Comparison of ENCODE assay signal across 13 cellular contexts in the genomic region with DNA sequence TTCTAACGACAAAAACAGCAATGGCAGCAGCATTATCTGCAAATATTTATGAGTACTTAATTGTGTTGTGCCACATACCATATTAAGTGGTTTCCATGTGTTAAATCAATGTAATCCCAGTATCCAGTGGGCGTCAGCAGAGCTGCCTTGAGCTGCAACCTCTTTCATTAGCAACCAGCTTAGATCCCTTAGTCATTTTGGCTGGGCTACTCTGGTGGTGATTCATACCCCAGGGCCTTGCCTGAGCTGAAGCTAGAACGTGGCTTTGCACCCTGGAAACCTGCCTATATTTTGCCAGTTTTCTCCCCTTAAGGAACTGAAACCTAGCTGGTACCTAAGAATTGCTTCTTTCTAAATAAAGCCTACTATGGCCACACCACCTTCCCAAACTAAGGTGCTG.
DNase-seq lines count a peak whose midpoint lies in the region; ATAC-seq and TF ChIP-seq lines count a peak whose summit lies in the region.
"Had no signal": no experiment of that assay in that cellular context is flagged by ENCODE, and none has a peak within 500 bp of the region (broad histone marks: within the 10 kb centered on the region; RNA-seq: fewer than 3 reads in every experiment).

No MANE protein-coding gene starts in this region.

- no peaks in the 10 kb centered on the region for H3K4me1 Mint-ChIP-seq in activated T-helper 1 cell treated with anti-CD3 and anti-CD28 coated beads, Interleukin-12 subunit alpha, Interleukin-12 subunit beta, Interleukin-2, Interleukin-4 antibody, amounts not matched to agents 30 ng/mL and 10 ng/mL and 1 ng/mL, durations not matched to agents 14 hours and 24 hours and 36 hours (ENCODE audit: low read depth)
- H3K4me1 Mint-ChIP-seq in activated CD4-positive, alpha-beta memory T cell treated with anti-CD3 and anti-CD28 coated beads for 36 hours (ENCODE audit: low read depth): no peaks in the 10 kb centered on the region
- no peaks in the 10 kb centered on the region for H3K4me1 Mint-ChIP-seq in activated CD8-positive, alpha-beta T cell treated with anti-CD3 and anti-CD28 coated beads, Interleukin-2, amount 10 ng/mL, durations not matched to agents 7 days and 5 days (ENCODE audit: low read depth)
- H3K4me1 Mint-ChIP-seq: activated CD4-positive, alpha-beta T cell treated with anti-CD3 and anti-CD28 coated beads, Interleukin-2, amount 10 ng/mL, durations not matched to agents 7 days and 5 days had no signal

- TF ChIP-seq CTCF in epithelial cell of proximal tubule (conservative IDR thresholded peaks at IDR 0.05; ENCODE audit: low read depth, low read length): no peak
- TF ChIP-seq CTCF in retinal pigment epithelial cell (conservative IDR thresholded peaks at IDR 0.05; ENCODE audit: low read depth, low read length): no peak

- H3K27me3 Mint-ChIP-seq in activated T-helper 1 cell treated with anti-CD3 and anti-CD28 coated beads, Interleukin-12 subunit alpha, Interleukin-12 subunit beta, Interleukin-2, Interleukin-4 antibody, amounts not matched to agents 30 ng/mL and 10 ng/mL and 1 ng/mL, durations not matched to agents 14 hours and 24 hours and 36 hours (ENCODE audit: insufficient read depth): no peaks in the 10 kb centered on the region
- no peaks in the 10 kb centered on the region for H3K27me3 Mint-ChIP-seq in activated CD4-positive, alpha-beta memory T cell treated with anti-CD3 and anti-CD28 coated beads for 36 hours
- H3K27me3 Mint-ChIP-seq in activated CD8-positive, alpha-beta T cell treated with anti-CD3 and anti-CD28 coated beads, Interleukin-2, amount 10 ng/mL, durations not matched to agents 7 days and 5 days (ENCODE audit: low read depth): no peaks in the 10 kb centered on the region
- H3K27me3 Mint-ChIP-seq: activated CD4-positive, alpha-beta T cell treated with anti-CD3 and anti-CD28 coated beads, Interleukin-2, amount 10 ng/mL, durations not matched to agents 7 days and 5 days had no signal

- H3K4me3 ChIP-seq in epithelial cell of proximal tubule (ENCODE audit: low read depth, low read length) (no peak overlapping the region), retinal pigment epithelial cell (ENCODE audit: low read length) (no peak overlapping the region)
- H3K4me3 ChIP-seq: SK-N-MC had no signal

- POLR2A ChIA-PET in activated CD4-positive, alpha-beta memory T cell treated with anti-CD3 and anti-CD28 coated beads for 36 hours (lab: Charles Lee): no interaction called here
- POLR2A ChIA-PET in activated CD8-positive, alpha-beta T cell treated with anti-CD3 and anti-CD28 coated beads, Interleukin-2, amount 10 ng/mL, durations not matched to agents 7 days and 5 days (lab: Charles Lee): no interaction called here

- intact Hi-C loops in activated T-helper 1 cell treated with anti-CD3 and anti-CD28 coated beads, Interleukin-12 subunit alpha, Interleukin-12 subunit beta, Interleukin-2, Interleukin-4 antibody, amounts not matched to agents 30 ng/mL and 10 ng/mL and 1 ng/mL, durations not matched to agents 14 hours and 24 hours and 36 hours (cut with micrococcal nuclease): no loop called here
- intact Hi-C loops in activated CD4-positive, alpha-beta memory T cell treated with anti-CD3 and anti-CD28 coated beads for 36 hours (cut with micrococcal nuclease): no loop called here

- H3K36me3 Mint-ChIP-seq in activated T-helper 1 cell treated with anti-CD3 and anti-CD28 coated beads, Interleukin-12 subunit alpha, Interleukin-12 subunit beta, Interleukin-2, Interleukin-4 antibody, amounts not matched to agents 30 ng/mL and 10 ng/mL and 1 ng/mL, durations not matched to agents 14 hours and 24 hours and 36 hours (ENCODE audit: low read depth): no peaks in the 10 kb centered on the region
- no peaks in the 10 kb centered on the region for H3K36me3 Mint-ChIP-seq in activated CD4-positive, alpha-beta memory T cell treated with anti-CD3 and anti-CD28 coated beads for 36 hours
- no peaks in the 10 kb centered on the region for H3K36me3 Mint-ChIP-seq in activated CD8-positive, alpha-beta T cell treated with anti-CD3 and anti-CD28 coated beads, Interleukin-2, amount 10 ng/mL, durations not matched to agents 7 days and 5 days (ENCODE audit: low read depth)

- no peak for ATAC-seq in HG03565 (IDR thresholded peaks at IDR 0.05; ENCODE audit: unreplicated experiment)
- ATAC-seq in activated CD8-positive, alpha-beta T cell treated with anti-CD3 and anti-CD28 coated beads, Interleukin-2, amount 10 ng/mL, durations not matched to agents 7 days and 5 days: no peak
- ATAC-seq: HCT116 had no signal

- H3K27ac Mint-ChIP-seq in activated T-helper 1 cell treated with anti-CD3 and anti-CD28 coated beads, Interleukin-12 subunit alpha, Interleukin-12 subunit beta, Interleukin-2, Interleukin-4 antibody, amounts not matched to agents 30 ng/mL and 10 ng/mL and 1 ng/mL, durations not matched to agents 14 hours and 24 hours and 36 hours: no peak overlapping the region
- no peak overlapping the region for H3K27ac Mint-ChIP-seq in activated CD4-positive, alpha-beta memory T cell treated with anti-CD3 and anti-CD28 coated beads for 36 hours
- H3K27ac Mint-ChIP-seq in activated CD8-positive, alpha-beta T cell treated with anti-CD3 and anti-CD28 coated beads, Interleukin-2, amount 10 ng/mL, durations not matched to agents 7 days and 5 days: no peak overlapping the region
- H3K27ac Mint-ChIP-seq: activated CD4-positive, alpha-beta T cell treated with anti-CD3 and anti-CD28 coated beads, Interleukin-2, amount 10 ng/mL, durations not matched to agents 7 days and 5 days had no signal

- H3K9me3 Mint-ChIP-seq in activated T-helper 1 cell treated with anti-CD3 and anti-CD28 coated beads, Interleukin-12 subunit alpha, Interleukin-12 subunit beta, Interleukin-2, Interleukin-4 antibody, amounts not matched to agents 30 ng/mL and 10 ng/mL and 1 ng/mL, durations not matched to agents 14 hours and 24 hours and 36 hours: no peaks in the 10 kb centered on the region
- H3K9me3 Mint-ChIP-seq in activated CD4-positive, alpha-beta memory T cell treated with anti-CD3 and anti-CD28 coated beads for 36 hours: no peaks in the 10 kb centered on the region
- no peaks in the 10 kb centered on the region for H3K9me3 Mint-ChIP-seq in activated CD8-positive, alpha-beta T cell treated with anti-CD3 and anti-CD28 coated beads, Interleukin-2, amount 10 ng/mL, durations not matched to agents 7 days and 5 days (ENCODE audit: insufficient read depth)
- H3K9me3 Mint-ChIP-seq: activated CD4-positive, alpha-beta T cell treated with anti-CD3 and anti-CD28 coated beads, Interleukin-2, amount 10 ng/mL, durations not matched to agents 7 days and 5 days had no signal

- CTCF ChIA-PET in activated CD4-positive, alpha-beta memory T cell treated with anti-CD3 and anti-CD28 coated beads for 36 hours (lab: Charles Lee): no interaction called here
- CTCF ChIA-PET in activated CD8-positive, alpha-beta T cell treated with anti-CD3 and anti-CD28 coated beads, Interleukin-2, amount 10 ng/mL, durations not matched to agents 7 days and 5 days (lab: Charles Lee): no interaction called here

- no peak overlapping the region for H3K4me3 Mint-ChIP-seq in activated T-helper 1 cell treated with anti-CD3 and anti-CD28 coated beads, Interleukin-12 subunit alpha, Interleukin-12 subunit beta, Interleukin-2, Interleukin-4 antibody, amounts not matched to agents 30 ng/mL and 10 ng/mL and 1 ng/mL, durations not matched to agents 14 hours and 24 hours and 36 hours
- no peak overlapping the region for H3K4me3 Mint-ChIP-seq in activated CD4-positive, alpha-beta memory T cell treated with anti-CD3 and anti-CD28 coated beads for 36 hours
- H3K4me3 Mint-ChIP-seq in activated CD8-positive, alpha-beta T cell treated with anti-CD3 and anti-CD28 coated beads, Interleukin-2, amount 10 ng/mL, durations not matched to agents 7 days and 5 days: no peak overlapping the region
- H3K4me3 Mint-ChIP-seq: activated CD4-positive, alpha-beta T cell treated with anti-CD3 and anti-CD28 coated beads, Interleukin-2, amount 10 ng/mL, durations not matched to agents 7 days and 5 days had no signal

- peak; percentile 84 for DNase-seq in ELR (ENCODE audit: low read depth)
- DNase-seq in NOMO-1 treated with dmso at 0.1 percent for 144 hours (lab: John Stamatoyannopoulos, UW; ENCODE audit: unreplicated experiment): peak; percentile 15
- DNase-seq in epithelial cell of proximal tubule (ENCODE audit: low read depth): peak; percentile 13
- DNase-seq in retinal pigment epithelial cell (ENCODE audit: low read depth): peak; percentile 89
- DNase-seq in activated T-helper 1 cell treated with anti-CD3 and anti-CD28 coated beads, Interleukin-12 subunit alpha, Interleukin-12 subunit beta, Interleukin-2, Interleukin-4 antibody, amounts not matched to agents 30 ng/mL and 10 ng/mL and 1 ng/mL, durations not matched to agents 14 hours and 24 hours and 36 hours (ENCODE audit: low spot score): no peak
- DNase-seq in activated CD4-positive, alpha-beta memory T cell treated with anti-CD3 and anti-CD28 coated beads for 36 hours: no peak
- no peak for DNase-seq in activated CD8-positive, alpha-beta T cell treated with anti-CD3 and anti-CD28 coated beads, Interleukin-2, amount 10 ng/mL, durations not matched to agents 7 days and 5 days
- DNase-seq: activated CD4-positive, alpha-beta T cell treated with anti-CD3 and anti-CD28 coated beads, Interleukin-2, amount 10 ng/mL, durations not matched to agents 7 days and 5 days; glutamatergic neuron; NCI-H2107 had no signal

Comparison
In these comparisons a context has a peak if more than half of its experiments do, and no peak if none do; other contexts are left out.
1. DNase-seq: peak in ELR (single experiment), NOMO-1 treated with dmso at 0.1 percent for 144 hours (single experiment), epithelial cell of proximal tubule (single experiment) and retinal pigment epithelial cell (single experiment); none in activated T-helper 1 cell treated with anti-CD3 and anti-CD28 coated beads, Interleukin-12 subunit alpha, Interleukin-12 subunit beta, Interleukin-2, Interleukin-4 antibody, amounts not matched to agents 30 ng/mL and 10 ng/mL and 1 ng/mL, durations not matched to agents 14 hours and 24 hours and 36 hours (single experiment), activated CD4-positive, alpha-beta memory T cell treated with anti-CD3 and anti-CD28 coated beads for 36 hours (single experiment) and activated CD8-positive, alpha-beta T cell treated with anti-CD3 and anti-CD28 coated beads, Interleukin-2, amount 10 ng/mL, durations not matched to agents 7 days and 5 days (single experiment).